9 cellular contexts compared by ENCODE assay signal in the genomic region with DNA sequence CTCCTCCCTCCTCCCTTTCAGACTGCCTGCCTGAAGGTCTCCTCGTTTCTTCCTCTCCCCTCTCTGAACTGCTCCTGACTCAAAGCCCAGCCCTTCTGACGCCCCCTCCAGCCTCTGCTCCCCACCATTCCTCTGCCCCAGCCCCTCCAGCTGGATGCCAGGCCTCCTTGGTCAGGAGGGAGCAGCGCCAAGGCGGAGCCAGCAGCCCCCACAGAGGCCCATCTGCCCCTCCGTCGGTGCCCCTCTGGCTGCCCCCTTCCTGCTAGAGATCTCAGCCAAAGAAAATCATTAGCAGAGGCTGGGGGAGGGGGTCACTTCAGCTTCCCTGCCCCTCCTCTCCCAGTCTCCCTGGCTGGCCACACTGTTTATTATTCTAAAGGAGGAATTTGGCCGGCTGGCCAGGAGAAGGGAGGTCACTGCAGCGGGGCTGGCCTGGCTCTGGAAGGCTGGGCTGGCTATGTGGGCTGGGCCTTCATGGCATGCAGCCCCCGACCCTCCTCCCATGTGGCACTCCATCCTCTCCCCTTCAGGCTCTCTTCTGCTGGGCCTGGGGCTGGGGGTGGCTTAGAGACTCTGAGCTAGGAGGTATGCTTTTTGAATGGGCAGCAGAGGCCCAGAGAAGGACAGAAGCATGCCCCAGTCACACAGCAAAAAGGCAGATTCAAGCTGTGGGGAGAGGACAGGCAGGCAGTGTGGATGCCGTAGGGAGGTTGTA. TPM values are rescaled to one million over a fixed set of nuclear protein-coding genes. Genes with fewer than 3 reads are reported as not detected.
DNase-seq lines count a peak whose midpoint lies in the region; ATAC-seq and TF ChIP-seq lines count a peak whose summit lies in the region.
"Had no signal": no experiment of that assay in that cellular context is flagged by ENCODE, and none has a peak within 500 bp of the region (broad histone marks: within the 10 kb centered on the region; RNA-seq: fewer than 3 reads in every experiment).

No MANE protein-coding gene starts in this region.

- H3K4me1 ChIP-seq in gastroesophageal sphincter (peaks cover 31 to 100% (median 85%) of the 10 kb centered on the region in 3 donors), osteoblast (ENCODE audit: insufficient read depth, low read length) (peaks cover 80% of the 10 kb centered on the region)

- H3K27ac ChIP-seq in gastroesophageal sphincter (peak overlapping the region; percentile 30 to 90 (median 86)), osteoblast (ENCODE audit: low read depth, low read length) (peak overlapping the region; percentile 96)

- H4K20me1 ChIP-seq in osteoblast (ENCODE audit: insufficient read depth, low read length), result no peaks in the 10 kb centered on the region

- DNase-seq in AG08395 (ENCODE audit: low spot score), result peak; percentile 80
- DNase-seq in osteoblast (ENCODE audit: insufficient read length, low spot score, missing footprints), result peak; percentile 95
- DNase-seq in occipital lobe (lab: John Stamatoyannopoulos, UW), result no peak
- no peak for DNase-seq in COLO668 (lab: John Stamatoyannopoulos, UW; ENCODE audit: unreplicated experiment)
- DNase-seq: DMS79 had no signal

- TF ChIP-seq CTCF in gastroesophageal sphincter (IDR thresholded peaks at IDR 0.05) (no peak), osteoblast (IDR thresholded peaks at IDR 0.05; ENCODE audit: extremely low read depth, low read depth, low read length) (no peak)

- H3K36me3 ChIP-seq in gastroesophageal sphincter (peaks cover 0 to 26% of the 10 kb centered on the region in 2 donors), osteoblast (ENCODE audit: insufficient read depth, low read length) (peaks cover 42% of the 10 kb centered on the region)

- TF ChIP-seq EP300 in gastroesophageal sphincter (IDR thresholded peaks at IDR 0.05), result no peak

- H3K9me3 ChIP-seq in gastroesophageal sphincter (no peaks in the 10 kb centered on the region), osteoblast (ENCODE audit: low read depth, low read length) (no peaks in the 10 kb centered on the region)

- TF ChIP-seq POLR2A in gastroesophageal sphincter (IDR thresholded peaks at IDR 0.05), result no peak

- peaks cover 67% of the 10 kb centered on the region for H3K79me2 ChIP-seq in osteoblast (ENCODE audit: insufficient read depth, low read length)

- peak overlapping the region; percentile 76 for H3K4me2 ChIP-seq in osteoblast (ENCODE audit: insufficient read depth, low read length)

- H3K4me3 ChIP-seq in gastroesophageal sphincter (peak overlapping the region in 1 of 2 donors; percentile 35), osteoblast (ENCODE audit: insufficient read depth, low read length) (peak overlapping the region; percentile 29)

- H3K27me3 ChIP-seq in gastroesophageal sphincter (no peaks in the 10 kb centered on the region), osteoblast (ENCODE audit: insufficient read depth, low read length) (no peaks in the 10 kb centered on the region)

- 0 to 8% methylated on average over 2 to 4 of the region's 10 CpGs for WGBS in gastroesophageal sphincter (ENCODE audit: low coverage in 1 of 2), 2 donors

- no peak overlapping the region for H2AFZ ChIP-seq in osteoblast (ENCODE audit: low read length)

- ATAC-seq in SK-N-SH treated with all-trans-retinoic acid at 6 μM for 48 hours (peak; percentile 62), gastroesophageal sphincter (peak; percentile 42), GM19351 (IDR thresholded peaks at IDR 0.05; ENCODE audit: unreplicated experiment) (no peak), HG02970 (IDR thresholded peaks at IDR 0.05; ENCODE audit: low FRiP score, unreplicated experiment) (no peak)

TF ChIP-seq in SK-N-SH treated with all-trans-retinoic acid at 6 μM for 48 hours, 23 proteins besides CTCF, POLR2A, EP300 and RAD21 (continues in another document):
- TF ChIP-seq BACH2 (CRISPR knock-in tag; IDR thresholded peaks at IDR 0.05; ENCODE audit: borderline replicate concordance), result no peak
- TF ChIP-seq ISL1 (CRISPR knock-in tag; IDR thresholded peaks at IDR 0.05), result 0 out of 2 replicates have a peak, but pooled peaks have one; percentile 15
- TF ChIP-seq ZFP30 (CRISPR knock-in tag; IDR thresholded peaks at IDR 0.05), result no peak
- TF ChIP-seq ESRRG (CRISPR knock-in tag; IDR thresholded peaks at IDR 0.05), result no peak
- no peak for TF ChIP-seq PPARA (CRISPR knock-in tag; IDR thresholded peaks at IDR 0.05; ENCODE audit: borderline replicate concordance)
- TF ChIP-seq ZC3H10 (CRISPR knock-in tag; IDR thresholded peaks at IDR 0.05), result no peak
- peak; percentile 62 for TF ChIP-seq TCF4 (CRISPR knock-in tag; IDR thresholded peaks at IDR 0.05; ENCODE audit: borderline replicate concordance)
- TF ChIP-seq, protein P1, sequence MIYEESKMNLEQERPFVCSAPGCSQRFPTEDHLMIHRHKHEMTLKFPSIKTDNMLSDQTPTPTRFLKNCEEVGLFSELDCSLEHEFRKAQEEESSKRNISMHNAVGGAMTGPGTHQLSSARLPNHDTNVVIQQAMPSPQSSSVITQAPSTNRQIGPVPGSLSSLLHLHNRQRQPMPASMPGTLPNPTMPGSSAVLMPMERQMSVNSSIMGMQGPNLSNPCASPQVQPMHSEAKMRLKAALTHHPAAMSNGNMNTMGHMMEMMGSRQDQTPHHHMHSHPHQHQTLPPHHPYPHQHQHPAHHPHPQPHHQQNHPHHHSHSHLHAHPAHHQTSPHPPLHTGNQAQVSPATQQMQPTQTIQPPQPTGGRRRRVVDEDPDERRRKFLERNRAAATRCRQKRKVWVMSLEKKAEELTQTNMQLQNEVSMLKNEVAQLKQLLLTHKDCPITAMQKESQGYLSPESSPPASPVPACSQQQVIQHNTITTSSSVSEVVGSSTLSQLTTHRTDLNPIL (CRISPR knock-in tag; IDR thresholded peaks at IDR 0.05; ENCODE audit: low read depth), result no peak
- no peak for TF ChIP-seq RARB (CRISPR knock-in tag; IDR thresholded peaks at IDR 0.05)
- TF ChIP-seq, protein P2, sequence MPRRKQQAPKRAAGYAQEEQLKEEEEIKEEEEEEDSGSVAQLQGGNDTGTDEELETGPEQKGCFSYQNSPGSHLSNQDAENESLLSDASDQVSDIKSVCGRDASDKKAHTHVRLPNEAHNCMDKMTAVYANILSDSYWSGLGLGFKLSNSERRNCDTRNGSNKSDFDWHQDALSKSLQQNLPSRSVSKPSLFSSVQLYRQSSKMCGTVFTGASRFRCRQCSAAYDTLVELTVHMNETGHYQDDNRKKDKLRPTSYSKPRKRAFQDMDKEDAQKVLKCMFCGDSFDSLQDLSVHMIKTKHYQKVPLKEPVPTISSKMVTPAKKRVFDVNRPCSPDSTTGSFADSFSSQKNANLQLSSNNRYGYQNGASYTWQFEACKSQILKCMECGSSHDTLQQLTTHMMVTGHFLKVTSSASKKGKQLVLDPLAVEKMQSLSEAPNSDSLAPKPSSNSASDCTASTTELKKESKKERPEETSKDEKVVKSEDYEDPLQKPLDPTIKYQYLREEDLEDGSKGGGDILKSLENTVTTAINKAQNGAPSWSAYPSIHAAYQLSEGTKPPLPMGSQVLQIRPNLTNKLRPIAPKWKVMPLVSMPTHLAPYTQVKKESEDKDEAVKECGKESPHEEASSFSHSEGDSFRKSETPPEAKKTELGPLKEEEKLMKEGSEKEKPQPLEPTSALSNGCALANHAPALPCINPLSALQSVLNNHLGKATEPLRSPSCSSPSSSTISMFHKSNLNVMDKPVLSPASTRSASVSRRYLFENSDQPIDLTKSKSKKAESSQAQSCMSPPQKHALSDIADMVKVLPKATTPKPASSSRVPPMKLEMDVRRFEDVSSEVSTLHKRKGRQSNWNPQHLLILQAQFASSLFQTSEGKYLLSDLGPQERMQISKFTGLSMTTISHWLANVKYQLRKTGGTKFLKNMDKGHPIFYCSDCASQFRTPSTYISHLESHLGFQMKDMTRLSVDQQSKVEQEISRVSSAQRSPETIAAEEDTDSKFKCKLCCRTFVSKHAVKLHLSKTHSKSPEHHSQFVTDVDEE (CRISPR knock-in tag; IDR thresholded peaks at IDR 0.05), result peak; percentile 30; the same call in 1 of the 2 replicates
- TF ChIP-seq ZNF8 (CRISPR knock-in tag; IDR thresholded peaks at IDR 0.05), result no peak
- TF ChIP-seq CSDC2 (CRISPR knock-in tag; IDR thresholded peaks at IDR 0.05), result no peak
- no peak for TF ChIP-seq ZFP3 (CRISPR knock-in tag; IDR thresholded peaks at IDR 0.05)
- no peak for TF ChIP-seq GLIS3 (CRISPR knock-in tag; IDR thresholded peaks at IDR 0.05)
- no peak for TF ChIP-seq ZNF565 (CRISPR knock-in tag; conservative IDR thresholded peaks at IDR 0.05; ENCODE audit: low read depth)
- TF ChIP-seq ZNF70 (CRISPR knock-in tag; IDR thresholded peaks at IDR 0.05), result no peak; the same call in 1 of the 2 replicates
- TF ChIP-seq SNAI2 (CRISPR knock-in tag; IDR thresholded peaks at IDR 0.05), result no peak
- TF ChIP-seq, protein P3, sequence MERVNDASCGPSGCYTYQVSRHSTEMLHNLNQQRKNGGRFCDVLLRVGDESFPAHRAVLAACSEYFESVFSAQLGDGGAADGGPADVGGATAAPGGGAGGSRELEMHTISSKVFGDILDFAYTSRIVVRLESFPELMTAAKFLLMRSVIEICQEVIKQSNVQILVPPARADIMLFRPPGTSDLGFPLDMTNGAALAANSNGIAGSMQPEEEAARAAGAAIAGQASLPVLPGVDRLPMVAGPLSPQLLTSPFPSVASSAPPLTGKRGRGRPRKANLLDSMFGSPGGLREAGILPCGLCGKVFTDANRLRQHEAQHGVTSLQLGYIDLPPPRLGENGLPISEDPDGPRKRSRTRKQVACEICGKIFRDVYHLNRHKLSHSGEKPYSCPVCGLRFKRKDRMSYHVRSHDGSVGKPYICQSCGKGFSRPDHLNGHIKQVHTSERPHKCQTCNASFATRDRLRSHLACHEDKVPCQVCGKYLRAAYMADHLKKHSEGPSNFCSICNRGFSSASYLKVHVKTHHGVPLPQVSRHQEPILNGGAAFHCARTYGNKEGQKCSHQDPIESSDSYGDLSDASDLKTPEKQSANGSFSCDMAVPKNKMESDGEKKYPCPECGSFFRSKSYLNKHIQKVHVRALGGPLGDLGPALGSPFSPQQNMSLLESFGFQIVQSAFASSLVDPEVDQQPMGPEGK (CRISPR knock-in tag; IDR thresholded peaks at IDR 0.05; ENCODE audit: borderline replicate concordance), result peak; percentile 76; the same call in 1 of the 2 replicates
- no peak for TF ChIP-seq ARNTL (CRISPR knock-in tag; IDR thresholded peaks at IDR 0.05; ENCODE audit: borderline replicate concordance, low read depth)

RNA-seq across cellular contexts. Expression of a gene that starts 16.9 kb away (rescaled TPM):
- total RNA-seq in gastroesophageal sphincter (100 to 1,000 TPM in 3 of 4 donors, 10 to 100 TPM in 1; 87.5 to 161 (median 113) TPM), osteoblast (531 and 567 TPM in 2 replicates), occipital lobe (13.7 TPM)

RNA-seq across cellular contexts. Expression of a gene that starts 27.9 kb away (rescaled TPM):
- total RNA-seq in gastroesophageal sphincter (not detected), osteoblast (0.29 and 0.36 TPM in 2 replicates), occipital lobe (not detected)

RNA-seq across cellular contexts. Expression of a gene that starts 51.2 kb away (rescaled TPM):
- total RNA-seq in gastroesophageal sphincter (not detected), osteoblast (under 0.01 TPM in 1 of 2 replicates, not detected in the other), occipital lobe (0.62 TPM)

RNA-seq across cellular contexts. Expression of a gene that starts 52.4 kb away (rescaled TPM):
- total RNA-seq in gastroesophageal sphincter (10 to 100 TPM; 12.3 to 58.0 (median 35.2) TPM), osteoblast (0.36 and 0.88 TPM in 2 replicates), occipital lobe (8.3 TPM)

Comparison
In these comparisons a context has a peak if more than half of its experiments do, and no peak if none do; other contexts are left out.
1. DNase-seq: peak in AG08395 (single experiment) and osteoblast (single experiment); none in occipital lobe (single experiment) and COLO668 (single experiment).
2. ATAC-seq: peak in SK-N-SH treated with all-trans-retinoic acid at 6 μM for 48 hours (single experiment) and gastroesophageal sphincter (single experiment); none in GM19351 (single experiment) and HG02970 (single experiment).